8 cellular contexts compared by ENCODE assay signal in the genomic region with DNA sequence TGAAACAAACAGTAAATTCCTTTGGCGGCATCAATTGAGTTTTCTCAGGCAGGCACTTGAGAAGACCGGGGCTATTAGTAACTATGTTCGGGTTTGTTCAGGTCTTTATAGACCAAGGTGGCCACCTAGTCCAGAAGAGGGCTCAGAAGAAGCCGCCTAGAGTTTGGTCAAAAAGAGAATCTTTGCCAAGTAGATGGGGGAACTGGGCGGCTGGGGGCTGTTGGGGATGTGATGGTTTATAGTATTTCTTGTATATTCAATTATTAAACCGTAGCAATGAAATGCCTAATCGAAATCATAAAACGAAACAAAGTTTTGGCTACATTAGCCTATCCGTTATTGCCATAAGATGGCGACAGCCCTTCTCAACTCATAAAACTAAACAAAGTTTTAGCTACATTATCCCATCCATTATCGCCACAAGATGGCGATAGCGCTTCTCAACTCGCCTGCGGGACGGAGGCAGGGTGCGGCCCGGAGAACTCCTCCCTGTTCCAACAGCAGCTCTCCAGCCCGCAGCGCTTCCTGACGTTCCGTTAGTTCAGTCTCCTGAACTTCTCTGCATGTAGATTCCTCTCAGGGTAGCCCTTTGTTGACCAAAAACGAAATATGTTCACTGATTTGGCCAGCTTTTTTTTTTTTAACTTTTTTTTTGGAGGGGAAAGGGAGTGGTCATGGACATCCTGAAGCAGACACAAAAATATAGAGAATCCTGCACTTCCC.
A peak's percentile ranks its signal among the peaks of the same experiment; 100 is the strongest.
DNase-seq lines count a peak whose midpoint lies in the region; ATAC-seq and TF ChIP-seq lines count a peak whose summit lies in the region.

No MANE protein-coding gene starts in this region.

- ATAC-seq in GM18498 (IDR thresholded peaks at IDR 0.05; ENCODE audit: unreplicated experiment) (peak; percentile 61), HG03039 (IDR thresholded peaks at IDR 0.05; ENCODE audit: unreplicated experiment) (peak; percentile 48)
- peak; percentile 75 for ATAC-seq in activated CD8-positive, alpha-beta T cell treated with anti-CD3 and anti-CD28 coated beads for 36 hours

- H3K9me3 ChIP-seq in effector memory CD4-positive, alpha-beta T cell (ENCODE audit: control insufficient read depth, low read length) = no peaks in the 10 kb centered on the region

- H3K36me3 ChIP-seq in effector memory CD4-positive, alpha-beta T cell (ENCODE audit: control insufficient read depth, insufficient read depth, low read length) = no peaks in the 10 kb centered on the region

- H3K9me3 Mint-ChIP-seq in activated CD8-positive, alpha-beta T cell treated with anti-CD3 and anti-CD28 coated beads for 36 hours = no peaks in the 10 kb centered on the region

- intact Hi-C loops in activated CD8-positive, alpha-beta T cell treated with anti-CD3 and anti-CD28 coated beads for 36 hours (cut with micrococcal nuclease) = no loop called here

- H3K4me1 ChIP-seq in effector memory CD4-positive, alpha-beta T cell (ENCODE audit: control insufficient read depth, insufficient read depth, low read length, poor library complexity, severe bottlenecking) = peaks cover 7% of the 10 kb centered on the region

- DNase-seq in 8988T (peak; percentile 26), NCI-H526 treated with DMSO at 0.1 percent for 48 hours (lab: John Stamatoyannopoulos, UW) (peak; percentile 65), midbrain (lab: John Stamatoyannopoulos, UW) (peak; percentile 75)
- peak; percentile 91 for DNase-seq in activated CD8-positive, alpha-beta T cell treated with anti-CD3 and anti-CD28 coated beads for 36 hours
- DNase-seq in effector memory CD4-positive, alpha-beta T cell = peak; percentile 62 to 77 (median 64)
- peak; percentile 56 to 65 for DNase-seq in stimulated activated CD8-positive, alpha-beta memory T cell treated with anti-CD3 and anti-CD28 coated beads, Interleukin-2, amount 100 ng/mL, for 48 hours (ENCODE audit: low read depth in 2 of 2)

- H3K4me3 Mint-ChIP-seq in activated CD8-positive, alpha-beta T cell treated with anti-CD3 and anti-CD28 coated beads for 36 hours = peak overlapping the region; percentile 74

- no peaks in the 10 kb centered on the region for H3K27me3 Mint-ChIP-seq in activated CD8-positive, alpha-beta T cell treated with anti-CD3 and anti-CD28 coated beads for 36 hours

- H3K4me3 ChIP-seq in effector memory CD4-positive, alpha-beta T cell (ENCODE audit: insufficient read depth, low read depth, low read length, poor library complexity, severe bottlenecking) = peak overlapping the region; percentile 40

- no peaks in the 10 kb centered on the region for H3K27me3 ChIP-seq in effector memory CD4-positive, alpha-beta T cell (replicated peaks; ENCODE audit: control insufficient read depth, insufficient read depth, low read length, poor library complexity, severe bottlenecking)

- H3K4me1 Mint-ChIP-seq in activated CD8-positive, alpha-beta T cell treated with anti-CD3 and anti-CD28 coated beads for 36 hours (ENCODE audit: low read depth) = peaks cover 20% of the 10 kb centered on the region

- peak overlapping the region; percentile 79 for H3K27ac Mint-ChIP-seq in activated CD8-positive, alpha-beta T cell treated with anti-CD3 and anti-CD28 coated beads for 36 hours

- TF ChIP-seq CTCF in activated CD8-positive, alpha-beta T cell treated with anti-CD3 and anti-CD28 coated beads for 36 hours (IDR thresholded peaks at IDR 0.05) = peak; percentile 78

- POLR2A ChIA-PET in activated CD8-positive, alpha-beta T cell treated with anti-CD3 and anti-CD28 coated beads for 36 hours (lab: Charles Lee) = interaction anchor here (0.6 to 9.7 kb wide), 2 partner anchors 22 to 59 kb away, joined by 3 to 692 read pairs; a partner anchor contains a TSS

- CTCF ChIA-PET in activated CD8-positive, alpha-beta T cell treated with anti-CD3 and anti-CD28 coated beads for 36 hours (lab: Charles Lee) = interaction anchor here (0.7 to 1.2 kb wide), 13 partner anchors 9 to 770 kb away, joined by 3 to 15 read pairs (median 4); a partner anchor contains a TSS

- no peaks in the 10 kb centered on the region for H3K36me3 Mint-ChIP-seq in activated CD8-positive, alpha-beta T cell treated with anti-CD3 and anti-CD28 coated beads for 36 hours (ENCODE audit: low read depth)

- H3K27ac ChIP-seq in effector memory CD4-positive, alpha-beta T cell (ENCODE audit: insufficient read depth, low read length, poor library complexity, severe bottlenecking) = peak overlapping the region; percentile 27

Comparison
In these comparisons a context has a peak if more than half of its experiments do, and no peak if none do; other contexts are left out.
1. Peak in every context shown above with its lines: DNase-seq, ATAC-seq, H3K4me3 ChIP-seq and H3K27ac ChIP-seq.
2. DNase-seq: peak in every context shown above with its lines; median percentile 91 in activated CD8-positive, alpha-beta T cell treated with anti-CD3 and anti-CD28 coated beads for 36 hours; 75 in midbrain; 65 in NCI-H526 treated with DMSO at 0.1 percent for 48 hours; 64 in effector memory CD4-positive, alpha-beta T cell; 60 in stimulated activated CD8-positive, alpha-beta memory T cell treated with anti-CD3 and anti-CD28 coated beads, Interleukin-2, amount 100 ng/mL, for 48 hours; 26 in 8988T.